ENCODE assay signal across 23 cellular contexts in genomic region chr7:140137078-140137477, GRCh38. TPM values are rescaled to one million over a fixed set of nuclear protein-coding genes. Genes with fewer than 3 reads are reported as not detected.
DNase-seq lines count a peak whose midpoint lies in the region; ATAC-seq, FAIRE-seq and TF ChIP-seq lines count a peak whose summit lies in the region.
"Had no signal": no experiment of that assay in that cellular context is flagged by ENCODE, and none has a peak within 500 bp of the region (broad histone marks: within the 10 kb centered on the region; RNA-seq: fewer than 3 reads in every experiment).

No MANE protein-coding gene starts in this region.

- H4K20me1 ChIP-seq in HepG2 (ENCODE audit: insufficient read depth, low read length) (peaks cover 67% of the 10 kb centered on the region), IMR-90 (ENCODE audit: insufficient read depth, low read length) (peaks cover 3% of the 10 kb centered on the region; the same call in 1 of the 2 replicates)

- no peak for ATAC-seq in HepG2
- no peak for ATAC-seq in right lobe of liver
- no peak for ATAC-seq in IMR-90 (ENCODE audit: low read depth)
- ATAC-seq in left colon: peak; percentile 28
- ATAC-seq: CD8-positive, alpha-beta T cell had no signal

- H2AK5ac ChIP-seq in IMR-90 (ENCODE audit: low read depth, low read length): no peak overlapping the region

- no peak overlapping the region for H2BK15ac ChIP-seq in IMR-90 (ENCODE audit: low read depth, low read length)

- H3K27me3 ChIP-seq in HepG2 (ENCODE audit: control insufficient read depth in 1 of 2, insufficient read depth in 2 of 2, low read length in 2 of 2) (no peaks in the 10 kb centered on the region), right lobe of liver (no peaks in the 10 kb centered on the region), IMR-90 (ENCODE audit: control insufficient read depth, insufficient read depth, low read length) (no peaks in the 10 kb centered on the region)
- H3K27me3 ChIP-seq: BLaER1 treated with 17β-estradiol and CSF1 and Interleukin-3, amounts not matched to agents 10 nM and 100 nM had no signal

- H3K4ac ChIP-seq in IMR-90 (ENCODE audit: low read depth, low read length): no peak overlapping the region

- H3K4me1 ChIP-seq in HepG2 (ENCODE audit: insufficient read depth, low read length) (no peaks in the 10 kb centered on the region), right lobe of liver (peaks cover 0 to 10% (median 3%) of the 10 kb centered on the region in 4 donors), IMR-90 (ENCODE audit: control insufficient read depth, insufficient read depth, low read length) (no peaks in the 10 kb centered on the region)
- H3K4me1 ChIP-seq: Caco-2 had no signal

- no peak overlapping the region for H2AK9ac ChIP-seq in IMR-90 (replicated peaks; ENCODE audit: low read depth, low read length, poor library complexity)

- no peak for TF ChIP-seq RAD21 in HepG2 (CRISPR knock-in tag; IDR thresholded peaks at IDR 0.05)
- TF ChIP-seq RAD21 in IMR-90 (IDR thresholded peaks at IDR 0.05; ENCODE audit: low read length): no peak

- H3K56ac ChIP-seq in IMR-90 (ENCODE audit: extremely low read depth, insufficient read depth, low read length): no peak overlapping the region

- H2BK5ac ChIP-seq in IMR-90 (ENCODE audit: low read depth, low read length, poor library complexity, severe bottlenecking): no peak overlapping the region

- TF ChIP-seq POLR2A in HepG2 (IDR thresholded peaks at IDR 0.05; ENCODE audit: insufficient read depth in 1 of 2, low read depth in 2 of 2, low read length in 2 of 2) (no peak), right lobe of liver (IDR thresholded peaks at IDR 0.05) (no peak), IMR-90 (IDR thresholded peaks at IDR 0.05; ENCODE audit: low read depth, low read length) (no peak)

- H3K4me3 ChIP-seq in HepG2 (replicated peaks in 1 of 3; ENCODE audit: insufficient read depth in 1 of 3, low read depth in 2 of 3, low read length in 3 of 3) (no peak overlapping the region), right lobe of liver (no peak overlapping the region), IMR-90 (ENCODE audit: insufficient read depth, low read depth, low read length) (no peak overlapping the region)
- H3K4me3 ChIP-seq: BLaER1 treated with 17β-estradiol and CSF1 and Interleukin-3, amounts not matched to agents 10 nM and 100 nM had no signal

- H3K9me3 ChIP-seq in HepG2 (ENCODE audit: low read length): no peaks in the 10 kb centered on the region
- no peaks in the 10 kb centered on the region for H3K9me3 ChIP-seq in right lobe of liver
- no peaks in the 10 kb centered on the region for H3K9me3 ChIP-seq in IMR-90 (ENCODE audit: control insufficient read depth, insufficient read depth, low read length)
- H3K9me3 ChIP-seq: Caco-2 had no signal

- intact Hi-C loops in HepG2 (cut with micrococcal nuclease; ENCODE audit: unreplicated experiment): no loop called here
- intact Hi-C loops in right lobe of liver (cut with DNase I): no loop called here
- intact Hi-C loops in IMR-90 (cut with micrococcal nuclease): no loop called here
- intact Hi-C loops in left colon (cut with DNase I, micrococcal nuclease): no loop called here

- H3K23ac ChIP-seq in IMR-90 (ENCODE audit: low read depth, low read length): no peak overlapping the region

- dilution Hi-C loops in IMR-90 (cut with HindIII; ENCODE audit: low sequenced_read_pairs, unreplicated experiment): no loop called here

- H3K9me1 ChIP-seq in IMR-90 (ENCODE audit: insufficient read depth, low read length): no peaks in the 10 kb centered on the region

- H3K36me3 ChIP-seq in HepG2 (replicated peaks in 1 of 2; ENCODE audit: control insufficient read depth in 1 of 2, insufficient read depth in 2 of 2, low read length in 2 of 2): peaks cover 16 to 45% of the 10 kb centered on the region in 2 experiments
- H3K36me3 ChIP-seq in right lobe of liver: peaks cover 0 to 5% (median 0%) of the 10 kb centered on the region in 4 donors
- peaks cover 6% of the 10 kb centered on the region; the same call in 1 of the 2 replicates for H3K36me3 ChIP-seq in IMR-90 (ENCODE audit: control insufficient read depth, insufficient read depth, low read length)

- H4K5ac ChIP-seq in IMR-90 (ENCODE audit: low read depth, low read length): no peak overlapping the region

- H3K4me2 ChIP-seq in HepG2 (ENCODE audit: low read depth, low read length) (no peak overlapping the region), IMR-90 (ENCODE audit: low read depth, low read length) (no peak overlapping the region)
- H3K4me2 ChIP-seq: BLaER1 treated with 17β-estradiol and CSF1 and Interleukin-3, amounts not matched to agents 10 nM and 100 nM had no signal

- H3K14ac ChIP-seq in IMR-90 (replicated peaks; ENCODE audit: low read depth, low read length): no peak overlapping the region

- no peak overlapping the region for H2BK120ac ChIP-seq in IMR-90 (ENCODE audit: low read depth, low read length)

- WGBS in HepG2 (ENCODE audit: low lambda C conversion rate): 98% methylated on average over 2 of the region's 2 CpGs
- WGBS in right lobe of liver (ENCODE audit: insufficient coverage, low coverage, low lambda C conversion rate, missing lambda C conversion rate): 80% methylated on average over 2 of the region's 2 CpGs
- WGBS in IMR-90 (ENCODE audit: extremely low coverage in 2 of 2, insufficient read length in 1 of 2), 2 experiments: no CpG with 5 or more reads among the region's 2 CpGs

- DNase-seq in NCI-H82 (lab: John Stamatoyannopoulos, UW) (peak; percentile 7), NCI-H82 treated with DMSO at 0.1 percent for 48 hours (lab: John Stamatoyannopoulos, UW; ENCODE audit: unreplicated experiment) (no peak), HepG2 (ENCODE audit: low spot score) (no peak), right lobe of liver (no peak), IMR-90 (no peak), left colon (no peak), AG20443 (ENCODE audit: low spot score) (no peak), GM13976 (ENCODE audit: low spot score) (no peak)
- DNase-seq: ACHN; AML-193; Caco-2; Calu3; CD4-positive, alpha-beta T cell; CD8-positive, alpha-beta T cell; DMS79 treated with DMSO at 0.1 percent for 48 hours; GF-D8 had no signal

- H2BK20ac ChIP-seq in IMR-90 (ENCODE audit: low read depth, low read length): no peak overlapping the region

- no peak overlapping the region for H3K9ac ChIP-seq in HepG2 (ENCODE audit: insufficient read depth, low read depth, low read length)
- H3K9ac ChIP-seq in IMR-90 (ENCODE audit: low read depth, low read length): no peak overlapping the region

- no peak for TF ChIP-seq EP300 in HepG2 (IDR thresholded peaks at IDR 0.05; ENCODE audit: low read depth in 2 of 2, low read length in 2 of 2)
- TF ChIP-seq EP300 in HepG2 (CRISPR knock-in tag; IDR thresholded peaks at IDR 0.05; ENCODE audit: borderline replicate concordance): no peak

- peaks cover 2 to 4% of the 10 kb centered on the region in 2 experiments; a peak in 3 of 4 replicates for H3K79me1 ChIP-seq in IMR-90 (ENCODE audit: low read depth in 1 of 2, low read length in 2 of 2)

- H4K8ac ChIP-seq in IMR-90 (ENCODE audit: low read depth in 2 of 2, low read length in 2 of 2): no peak overlapping the region

- H3K18ac ChIP-seq in IMR-90 (ENCODE audit: low read depth, low read length): no peak overlapping the region

- BruUV-seq in HepG2 (replicated peaks; lab: Mats Ljungman, UMichigan): TSS peak; percentile 11
- no TSS peak for BruUV-seq in IMR-90 (replicated peaks; lab: Mats Ljungman, UMichigan)

- H2AFZ ChIP-seq in HepG2 (ENCODE audit: low read length) (no peak overlapping the region), IMR-90 (replicated peaks; ENCODE audit: low read length, poor library complexity) (no peak overlapping the region)

- H3K27ac ChIP-seq in HepG2 (ENCODE audit: extremely low read length, insufficient read depth, low read length) (no peak overlapping the region), right lobe of liver (no peak overlapping the region), IMR-90 (ENCODE audit: insufficient read depth, low read length) (no peak overlapping the region)
- H3K27ac ChIP-seq: 22Rv1; BLaER1 treated with 17β-estradiol and CSF1 and Interleukin-3, amounts not matched to agents 10 nM and 100 nM; C4-2B had no signal

- in situ Hi-C loops in HepG2 (cut with HindIII; ENCODE audit: extremely low pct_ligation_motif_present, low pct_unique_long_range_greater_than_20kb): no loop called here
- in situ Hi-C loops in IMR-90 (cut with MboI; ENCODE audit: low sequenced_read_pairs): no loop called here
- in situ Hi-C loops in GM13976 (cut with MboI; ENCODE audit: low sequenced_read_pairs, unreplicated experiment): no loop called here

- FAIRE-seq in HepG2 (lab: Jason Lieb, UNC): no peak
- FAIRE-seq: D721Med, G401.6, GM12891, GM18507 had no signal

- no peak overlapping the region for H4K91ac ChIP-seq in IMR-90 (ENCODE audit: insufficient read depth, low read depth, low read length)

- TF ChIP-seq CTCF in HepG2 (CRISPR knock-in tag; IDR thresholded peaks at IDR 0.05): no peak
- no peak for TF ChIP-seq CTCF in right lobe of liver (IDR thresholded peaks at IDR 0.05)
- no peak for TF ChIP-seq CTCF in IMR-90 (conservative IDR thresholded peaks at IDR 0.05; ENCODE audit: low read depth, low read length)
- no peak for TF ChIP-seq CTCF in GM13976 (IDR thresholded peaks at IDR 0.05; ENCODE audit: borderline replicate concordance, control extremely low read depth, extremely low read depth, insufficient read depth, missing control alignments)

- peaks cover 75% of the 10 kb centered on the region for H3K79me2 ChIP-seq in HepG2 (ENCODE audit: insufficient read depth, low read length)

- CTCF ChIA-PET in HepG2 (lab: Yijun Ruan, JAX; ENCODE audit: low intra/inter-chr PET ratio, low total read pairs) (no interaction called here), IMR-90 (lab: Yijun Ruan, JAX) (interaction anchor here (0.8 kb wide), 1 partner anchor 12 kb away, joined by 3 read pairs; no protein-coding TSS in a partner anchor)

- POLR2A ChIA-PET in HepG2 (lab: Yijun Ruan, JAX) (no interaction called here), IMR-90 (lab: Charles Lee; ENCODE audit: unreplicated experiment) (no interaction called here)

RNA-seq across cellular contexts. Expression of gene KDM7A, which starts 39.7 kb away (rescaled TPM):
- 10.8 and 15.0 TPM in 2 replicates for total RNA-seq in HepG2 (2016; rRNA removed; fragmentation: Illumina TruSeq; extraction: Trizol)
- 1.8 and 2.0 TPM in 2 replicates for total RNA-seq in HepG2 (2016; cell fraction: cytosol; rRNA removed; fragmentation: Illumina TruSeq; extraction: Trizol; ENCODE audit: low read depth)
- total RNA-seq in HepG2 (2016; cell fraction: insoluble cytoplasmic fraction; rRNA removed; fragmentation: Illumina TruSeq; extraction: Trizol): 10.8 and 15.2 TPM in 2 replicates
- 3.6 and 4.1 TPM in 2 replicates for total RNA-seq in HepG2 (2016; cell fraction: membrane; rRNA removed; fragmentation: Illumina TruSeq; extraction: Trizol)
- 20.9 and 24.0 TPM in 2 replicates for total RNA-seq in HepG2 (2016; cell fraction: nucleus; rRNA removed; fragmentation: Illumina TruSeq; extraction: Trizol)
- 15.7 and 16.8 TPM in 2 replicates for polyA plus RNA-seq in HepG2 (2011; rRNA removed)
- polyA plus RNA-seq in HepG2 (2011; cell fraction: cytosol; rRNA removed): 8.4 and 9.9 TPM in 2 replicates
- polyA plus RNA-seq in HepG2 (2011; cell fraction: nucleus; rRNA removed): 61.8 and 62.8 TPM in 2 replicates
- 16.1 and 18.5 TPM in 2 replicates for polyA plus RNA-seq in HepG2 (2012)
- polyA plus RNA-seq in HepG2 (2016; cell fraction: cytosol; fragmentation: Illumina TruSeq; extraction: Trizol; ENCODE audit: low read depth): 0.14 and 0.46 TPM in 2 replicates
- polyA plus RNA-seq in HepG2 (2016; cell fraction: insoluble cytoplasmic fraction; fragmentation: Illumina TruSeq; extraction: Trizol; ENCODE audit: low read depth): 7.0 and 7.1 TPM in 2 replicates
- polyA plus RNA-seq in HepG2 (2016; cell fraction: membrane; fragmentation: Illumina TruSeq; extraction: Trizol; ENCODE audit: low read depth): 1.5 and 1.6 TPM in 2 replicates
- polyA plus RNA-seq in HepG2 (2016; cell fraction: nucleus; fragmentation: Illumina TruSeq; extraction: Trizol; ENCODE audit: insufficient read depth, low read depth): 19.4 and 21.7 TPM in 2 replicates
- 4.4 and 44.0 TPM in 2 replicates for polyA minus RNA-seq in HepG2 (2011; rRNA and poly(A)+ RNA removed; ENCODE audit: low replicate concordance)
- 30.4 and 36.9 TPM in 2 replicates for polyA minus RNA-seq in HepG2 (2011; cell fraction: cytosol; rRNA and poly(A)+ RNA removed)
- 140 TPM in 2 replicates for polyA minus RNA-seq in HepG2 (2011; cell fraction: nucleus; rRNA and poly(A)+ RNA removed)
- 10 to 100 TPM in 1 of 6 experiments, 1 to 10 TPM in 5; 3.7 to 10.7 (median 6.8) TPM for total RNA-seq in right lobe of liver
- total RNA-seq in IMR-90 (2012; rRNA removed): 2.3 and 2.5 TPM in 2 replicates
- 1.4 and 1.5 TPM in 2 replicates for polyA plus RNA-seq in IMR-90 (2012; rRNA removed)
- 0.19 and 0.89 TPM in 2 replicates for polyA plus RNA-seq in IMR-90 (2012; cell fraction: cytosol; rRNA removed)
- polyA plus RNA-seq in IMR-90 (2012; cell fraction: nucleus; rRNA removed; ENCODE audit: low replicate concordance): 2.2 and 8.3 TPM in 2 replicates
- 10 to 100 TPM; 31.8 to 33.4 TPM for total RNA-seq in left colon
